In genomic region chr4:147581601-147582350, GRCh38 we compare ENCODE assay signal across 16 cellular contexts. TPM values are rescaled to one million over a fixed set of nuclear protein-coding genes. Genes with fewer than 3 reads are reported as not detected.
DNase-seq lines count a peak whose midpoint lies in the region; ATAC-seq, FAIRE-seq and TF ChIP-seq lines count a peak whose summit lies in the region.
"Had no signal": no experiment of that assay in that cellular context is flagged by ENCODE, and none has a peak within 500 bp of the region (broad histone marks: within the 10 kb centered on the region; RNA-seq: fewer than 3 reads in every experiment).

No MANE protein-coding gene starts in this region.

- CTCF ChIA-PET in BJ (lab: Yijun Ruan, JAX), result interaction anchor here (1.0 to 4.0 kb wide), 7 partner anchors 9 to 432 kb away, joined by 3 to 19 read pairs (median 3); partner anchors contain the start of gene TMEM184C
- CTCF ChIA-PET in PC-3 (lab: Charles Lee), result interaction anchor here (1.0 kb wide), 1 partner anchor 63 kb away, joined by 4 read pairs; no protein-coding TSS in a partner anchor

- H3K27ac ChIP-seq in PC-3 (ENCODE audit: low read length) (peak overlapping the region; percentile 88), keratinocyte (ENCODE audit: control insufficient read depth, insufficient read depth, low read length) (no peak overlapping the region), testis (no peak overlapping the region)
- H3K27ac ChIP-seq: neutrophil, SJCRH30 had no signal

- TF ChIP-seq POLR2A in testis (IDR thresholded peaks at IDR 0.05), result no peak

- TF ChIP-seq CTCF in BJ (IDR thresholded peaks at IDR 0.05; ENCODE audit: insufficient read depth, low read depth, low read length) (no peak), PC-3 (conservative IDR thresholded peaks at IDR 0.05; ENCODE audit: low read depth, low read length) (no peak), bronchial epithelial cell (IDR thresholded peaks at IDR 0.05; ENCODE audit: insufficient read depth, low read length, severe bottlenecking) (no peak), keratinocyte (optimal IDR thresholded peaks at IDR 0.05 in 1 of 3, IDR thresholded peaks at IDR 0.05 in 1 of 3, conservative IDR thresholded peaks at IDR 0.05 in 1 of 3; ENCODE audit: extremely low read depth in 1 of 3, insufficient read depth in 2 of 3, low read length in 3 of 3) (no peak), testis (IDR thresholded peaks at IDR 0.05) (no peak)

- BruUV-seq in PC-3 (replicated peaks; lab: Mats Ljungman, UMichigan), result no TSS peak

- no peaks in the 10 kb centered on the region for H4K20me1 ChIP-seq in PC-3 (ENCODE audit: low read length)
- H4K20me1 ChIP-seq in keratinocyte (ENCODE audit: control insufficient read depth, extremely low read depth, insufficient read depth, low read length), result no peaks in the 10 kb centered on the region

- H3K9me3 ChIP-seq in PC-3 (ENCODE audit: low read length), result no peaks in the 10 kb centered on the region
- no peaks in the 10 kb centered on the region for H3K9me3 ChIP-seq in keratinocyte (ENCODE audit: control insufficient read depth, low read depth, low read length)
- H3K9me3 ChIP-seq in testis, result no peaks in the 10 kb centered on the region
- H3K9me3 ChIP-seq: neutrophil, SJCRH30 had no signal

- H3K27me3 ChIP-seq in BJ (ENCODE audit: control insufficient read depth, insufficient read depth, low read length) (no peaks in the 10 kb centered on the region), PC-3 (ENCODE audit: low read length) (no peaks in the 10 kb centered on the region), bronchial epithelial cell (ENCODE audit: control insufficient read depth, insufficient read depth, low read length) (no peaks in the 10 kb centered on the region), keratinocyte (ENCODE audit: control insufficient read depth, extremely low read depth, insufficient read depth, low read length) (no peaks in the 10 kb centered on the region), testis (no peaks in the 10 kb centered on the region)
- H3K27me3 ChIP-seq: neutrophil, SJCRH30 had no signal

- H3K9ac ChIP-seq in PC-3 (ENCODE audit: low read length) (peak overlapping the region; percentile 55), keratinocyte (ENCODE audit: control insufficient read depth, extremely low read depth, insufficient read depth, low read length) (no peak overlapping the region)

- dilution Hi-C loops in keratinocyte (cut with MboI; ENCODE audit: extremely low pct_ligation_motif_present, low sequenced_read_pairs), result no loop called here

- H3K4me3 ChIP-seq in BJ (ENCODE audit: low read depth, low read length) (no peak overlapping the region), PC-3 (ENCODE audit: low read length) (no peak overlapping the region), bronchial epithelial cell (ENCODE audit: low read depth, low read length) (no peak overlapping the region), keratinocyte (ENCODE audit: control insufficient read depth in 2 of 3, extremely low read depth in 1 of 3, insufficient read depth in 2 of 3, low read depth in 1 of 3, low read length in 3 of 3) (no peak overlapping the region), testis (no peak overlapping the region)
- H3K4me3 ChIP-seq: SJCRH30 had no signal

- intact Hi-C loops in PC-3 (cut with micrococcal nuclease), result loop anchor here (2.0 to 10.0 kb wide), 2 partner anchors 39 to 247 kb away; no protein-coding TSS in a partner anchor
- intact Hi-C loops in testis (cut with DNase I; ENCODE audit: low total_unique reads), result no loop called here

- no peak for ATAC-seq in PC-3
- ATAC-seq: activated CD8-positive, alpha-beta memory T cell treated with anti-CD3 and anti-CD28 coated beads, Interleukin-2, amount 10 ng/mL, durations not matched to agents 7 days and 5 days; stimulated activated naive CD8-positive, alpha-beta T cell treated with anti-CD3 and anti-CD28 coated beads, Interleukin-15, Interleukin-2, amounts not matched to agents 100 U/mL and 50 U/mL, for 24 hours had no signal

- H3F3A ChIP-seq in PC-3 (ENCODE audit: low read length, unreplicated experiment), result peaks cover 6% of the 10 kb centered on the region

- no peak overlapping the region for H2AFZ ChIP-seq in PC-3 (ENCODE audit: low read length)
- no peak overlapping the region for H2AFZ ChIP-seq in keratinocyte (ENCODE audit: control insufficient read depth, low read length)

- H3K9me1 ChIP-seq in keratinocyte (ENCODE audit: control insufficient read depth, extremely low read depth, insufficient read depth, low read length), result no peaks in the 10 kb centered on the region

- DNase-seq in BJ (ENCODE audit: low read depth), result peak; percentile 51
- DNase-seq in PC-3, result peak; percentile 44
- peak; percentile 72 for DNase-seq in bronchial epithelial cell (ENCODE audit: low read depth)
- DNase-seq in keratinocyte (ENCODE audit: low read depth, low spot score), result no peak
- no peak for DNase-seq in testis
- DNase-seq in NK-92 treated with Interleukin-12 subunit alpha and Interleukin-12 subunit beta, amount 100 ng/mL, for 24 hours (lab: John Stamatoyannopoulos, UW), result no peak
- DNase-seq in dedifferentiated amniotic fluid mesenchymal stem cell (ENCODE audit: extremely low spot score), result no peak
- no peak for DNase-seq in occipital lobe (lab: John Stamatoyannopoulos, UW)
- DNase-seq: activated CD8-positive, alpha-beta memory T cell treated with anti-CD3 and anti-CD28 coated beads, Interleukin-2, amount 10 ng/mL, durations not matched to agents 7 days and 5 days; amniotic stem cell; H7; NCI-H2029 treated with DMSO at 0.1 percent for 48 hours; SJCRH30; stimulated activated naive CD8-positive, alpha-beta T cell treated with anti-CD3 and anti-CD28 coated beads, Interleukin-15, Interleukin-2, amounts not matched to agents 100 U/mL and 50 U/mL, for 24 hours had no signal

- no peaks in the 10 kb centered on the region for H3K9me2 ChIP-seq in PC-3 (replicated peaks; ENCODE audit: low read length)

- POLR2A ChIA-PET in BJ (lab: Charles Lee), result interaction anchor here (0.6 kb wide), 1 partner anchor 18 kb away, joined by 5 read pairs; no protein-coding TSS in a partner anchor
- POLR2A ChIA-PET in PC-3 (lab: Charles Lee; ENCODE audit: unreplicated experiment), result no interaction called here

- no peaks in the 10 kb centered on the region for H3K79me2 ChIP-seq in PC-3 (ENCODE audit: low read length)
- no peaks in the 10 kb centered on the region for H3K79me2 ChIP-seq in keratinocyte (ENCODE audit: control insufficient read depth, insufficient read depth, low read length)

- H3K4me2 ChIP-seq in PC-3 (ENCODE audit: low read length), result peak overlapping the region; percentile 19
- H3K4me2 ChIP-seq in keratinocyte (ENCODE audit: control insufficient read depth, extremely low read depth, insufficient read depth, low read depth, low read length), result no peak overlapping the region

- WGBS in testis, 2 donors, result 83 to 84% methylated on average over 6 of the region's 6 CpGs

- no peak for FAIRE-seq in bronchial epithelial cell (lab: Jason Lieb, UNC)
- FAIRE-seq in keratinocyte (lab: Jason Lieb, UNC), result peak; percentile 36
- FAIRE-seq: GM18507 had no signal

- H3K4me1 ChIP-seq in PC-3 (ENCODE audit: insufficient read depth, low read length) (peaks cover 53% of the 10 kb centered on the region), keratinocyte (ENCODE audit: control insufficient read depth, extremely low read depth, insufficient read depth, low read length) (peaks cover 5% of the 10 kb centered on the region), testis (no peaks in the 10 kb centered on the region)

- H3K36me3 ChIP-seq in BJ (ENCODE audit: control insufficient read depth, insufficient read depth, low read length), result no peaks in the 10 kb centered on the region
- no peaks in the 10 kb centered on the region for H3K36me3 ChIP-seq in PC-3 (ENCODE audit: low read depth, low read length)
- H3K36me3 ChIP-seq in bronchial epithelial cell (ENCODE audit: control insufficient read depth, insufficient read depth, low read length), result no peaks in the 10 kb centered on the region
- H3K36me3 ChIP-seq in keratinocyte (ENCODE audit: control insufficient read depth in 2 of 2, extremely low read depth in 1 of 2, insufficient read depth in 2 of 2, low read length in 2 of 2), result no peaks in the 10 kb centered on the region
- H3K36me3 ChIP-seq in testis (ENCODE audit: low read depth, missing control alignments), result no peaks in the 10 kb centered on the region
- H3K36me3 ChIP-seq: neutrophil, SJCRH30 had no signal

RNA-seq across cellular contexts. Expression of gene TMEM184C, which starts 35.4 kb away (rescaled TPM):
- polyA plus RNA-seq in BJ (2011; rRNA removed) (27.1 and 35.1 TPM in 2 replicates), keratinocyte (18.0 to 32.2 TPM (median 22.1 TPM) in 3 replicates), testis (ENCODE audit: insufficient read depth, low read depth, low replicate concordance) (33.4 TPM)
- 23.3 and 25.6 TPM in 2 replicates for polyA minus RNA-seq in BJ (2011; rRNA and poly(A)+ RNA removed)
- total RNA-seq in PC-3 (2014; rRNA removed) (17.5 and 19.8 TPM in 2 replicates), bronchial epithelial cell (34.9 and 51.3 TPM in 2 replicates), testis (10 to 100 TPM; 22.7 to 33.9 TPM), occipital lobe (57.2 TPM)
- polyA plus RNA-seq in keratinocyte (2011; ENCODE audit: low read depth), result 18.9 TPM
- 12.2 and 23.3 TPM in 2 replicates for polyA plus RNA-seq in keratinocyte (2011; cell fraction: cytosol; rRNA removed)
- polyA plus RNA-seq in keratinocyte (2011; cell fraction: nucleus; rRNA removed), result 18.8 and 19.0 TPM in 2 replicates
- 20.3 and 21.1 TPM in 2 replicates for polyA plus RNA-seq in keratinocyte (2012; ENCODE audit: low replicate concordance)
- 13.5 to 40.8 TPM (median 36.4 TPM) in 3 replicates for polyA minus RNA-seq in keratinocyte
- 18.0 TPM for polyA minus RNA-seq in keratinocyte (2011; cell fraction: cytosol; rRNA and poly(A)+ RNA removed)
- 19.3 and 37.4 TPM in 2 replicates for polyA minus RNA-seq in keratinocyte (2011; cell fraction: nucleus; rRNA and poly(A)+ RNA removed)

Comparison
In these comparisons a context has a peak if more than half of its experiments do, and no peak if none do; other contexts are left out.
1. DNase-seq: peak in BJ (single experiment), PC-3 (single experiment) and bronchial epithelial cell (single experiment); none in keratinocyte (single experiment), testis (single experiment), NK-92 treated with Interleukin-12 subunit alpha and Interleukin-12 subunit beta, amount 100 ng/mL, for 24 hours (single experiment), dedifferentiated amniotic fluid mesenchymal stem cell (single experiment) and occipital lobe (single experiment).